Comparison of ENCODE assay signal across 31 cellular contexts in the genomic region with DNA sequence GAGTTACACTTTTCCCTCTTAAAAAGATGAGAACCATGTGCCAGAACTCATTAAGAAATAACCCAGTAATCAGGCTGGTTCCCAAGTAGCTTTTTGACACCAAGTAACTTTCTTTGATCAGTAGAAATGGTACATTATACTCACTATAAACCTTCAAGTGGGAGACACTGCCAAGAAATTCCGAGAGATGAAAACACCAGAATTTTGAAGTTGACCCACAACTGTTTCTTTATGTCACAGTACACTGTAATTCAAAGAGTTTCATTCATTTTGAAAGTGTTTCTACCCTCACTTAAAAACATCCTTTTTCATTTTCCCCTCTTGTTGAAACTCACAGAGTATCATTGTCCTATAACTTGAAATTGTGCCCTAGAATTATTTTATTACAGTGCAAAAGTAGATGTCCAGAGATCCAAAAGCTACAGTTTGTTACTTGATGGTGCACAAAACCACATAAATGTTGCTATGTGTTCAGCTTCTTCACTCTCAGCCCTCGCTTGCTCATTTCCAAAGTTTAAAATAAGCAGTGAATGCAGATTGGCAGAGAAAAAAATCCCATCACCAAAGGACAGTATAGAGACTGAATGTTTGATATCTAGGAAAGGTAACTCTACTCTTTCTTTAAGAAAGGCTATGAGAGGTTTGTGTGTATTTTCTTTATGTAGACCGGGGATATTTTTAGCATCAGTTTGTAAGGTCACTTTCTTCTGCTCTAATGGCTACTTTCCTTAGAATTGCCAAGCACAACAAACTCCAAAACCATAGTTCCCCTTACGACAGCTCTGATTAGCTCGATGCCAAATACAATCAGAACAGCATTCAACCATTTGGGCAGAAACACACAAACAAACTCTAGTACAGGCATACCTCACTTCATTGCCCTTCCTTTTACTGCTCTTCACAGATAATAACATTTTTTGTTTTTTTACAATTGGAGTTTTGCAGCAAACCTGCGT.
A peak's percentile ranks its signal among the peaks of the same experiment; 100 is the strongest.
DNase-seq lines count a peak whose midpoint lies in the region; ATAC-seq and TF ChIP-seq lines count a peak whose summit lies in the region.
"Had no signal": no experiment of that assay in that cellular context is flagged by ENCODE, and none has a peak within 500 bp of the region (broad histone marks: within the 10 kb centered on the region; RNA-seq: fewer than 3 reads in every experiment).

No MANE protein-coding gene starts in this region.

- H3K4me1 ChIP-seq in breast epithelium, result peaks cover 0 to 7% of the 10 kb centered on the region in 2 donors
- H3K4me1 ChIP-seq: uterus had no signal

- no peaks in the 10 kb centered on the region for H3K36me3 Mint-ChIP-seq in MCF 10A (ENCODE audit: insufficient read depth, unreplicated experiment)
- H3K36me3 Mint-ChIP-seq: activated naive CD8-positive, alpha-beta T cell treated with anti-CD3 and anti-CD28 coated beads for 36 hours; memory B cell had no signal

- TF ChIP-seq POLR2A in breast epithelium (IDR thresholded peaks at IDR 0.05), result no peak

- in situ Hi-C loops in astrocyte of the spinal cord (cut with HindIII; ENCODE audit: low sequenced_read_pairs), result no loop called here

- no peak overlapping the region for H3K27ac ChIP-seq in breast epithelium
- H3K27ac ChIP-seq: A549, GM23248, pancreas, skin epidermis, uterus had no signal

- H3K27me3 Mint-ChIP-seq in MCF 10A (ENCODE audit: insufficient read depth, unreplicated experiment), result no peaks in the 10 kb centered on the region

- no peak overlapping the region for H3K4me3 Mint-ChIP-seq in MCF 10A (ENCODE audit: unreplicated experiment)
- H3K4me3 Mint-ChIP-seq: activated CD8-positive, alpha-beta T cell treated with anti-CD3 and anti-CD28 coated beads for 36 hours; activated naive CD8-positive, alpha-beta T cell treated with anti-CD3 and anti-CD28 coated beads for 36 hours; memory B cell had no signal

- POLR2A ChIA-PET in MCF 10A (lab: Yijun Ruan, JAX), result interaction anchor here (0.7 to 4.2 kb wide), 6 partner anchors 11 to 218 kb away, joined by 3 to 37 read pairs (median 14); no protein-coding TSS in a partner anchor

- no peaks in the 10 kb centered on the region for H3K27me3 ChIP-seq in breast epithelium
- H3K27me3 ChIP-seq: pancreas, uterus had no signal

- TF ChIP-seq CTCF in MCF 10A (IDR thresholded peaks at IDR 0.05; ENCODE audit: unreplicated experiment), result no peak
- TF ChIP-seq CTCF in breast epithelium (IDR thresholded peaks at IDR 0.05), result no peak
- TF ChIP-seq CTCF in astrocyte of the spinal cord (IDR thresholded peaks at IDR 0.05; ENCODE audit: low read depth, low read length), result no peak

- intact Hi-C loops in MCF 10A (cut with micrococcal nuclease), result no loop called here
- intact Hi-C loops in breast epithelium (cut with DNase I; ENCODE audit: low total_unique reads), result no loop called here

- DNase-seq in MCF 10A (ENCODE audit: unreplicated experiment) (no peak), breast epithelium (ENCODE audit: low spot score in 2 of 2) (no peak), astrocyte of the spinal cord (ENCODE audit: low read depth, low spot score) (peak; percentile 66), iris pigment epithelial cell (ENCODE audit: low read depth) (peak; percentile 46), superior temporal gyrus (ENCODE audit: extremely low spot score) (peak; percentile 57), NCI-H2227 treated with DMSO at 0.1 percent for 48 hours (lab: John Stamatoyannopoulos, UW) (no peak), NCI-H2196 treated with DMSO at 0.1 percent for 48 hours (lab: John Stamatoyannopoulos, UW; ENCODE audit: unreplicated experiment) (no peak)
- DNase-seq: activated CD8-positive, alpha-beta T cell treated with anti-CD3 and anti-CD28 coated beads for 36 hours; activated gamma-delta T cell; activated naive CD8-positive, alpha-beta T cell treated with anti-CD3 and anti-CD28 coated beads for 36 hours; anterior cingulate cortex; caudate nucleus; DMS79; GDM1; GM23248; hypothalamus; left colon; NCI-H1092 treated with DMSO at 0.1 percent for 48 hours; NCI-H1694 treated with DMSO at 0.1 percent for 48 hours; NCI-H2171; NCI-H526; NK-92 treated with Interleukin-12 subunit alpha and Interleukin-12 subunit beta, amount 100 ng/mL, for 24 hours; pancreas; retina; SHP77; stimulated activated naive CD4-positive, alpha-beta T cell; uterus had no signal

- no peak overlapping the region for H3K4me3 ChIP-seq in breast epithelium
- no peak overlapping the region for H3K4me3 ChIP-seq in astrocyte of the spinal cord (ENCODE audit: low read depth, low read length)
- H3K4me3 ChIP-seq: A549, GM23248, pancreas, skin epidermis, uterus had no signal

- H3K9me3 Mint-ChIP-seq in MCF 10A (ENCODE audit: unreplicated experiment), result no peaks in the 10 kb centered on the region
- H3K9me3 Mint-ChIP-seq: activated CD8-positive, alpha-beta T cell treated with anti-CD3 and anti-CD28 coated beads for 36 hours; activated naive CD8-positive, alpha-beta T cell treated with anti-CD3 and anti-CD28 coated beads for 36 hours; memory B cell had no signal

- peak overlapping the region; percentile 18 for H3K27ac Mint-ChIP-seq in MCF 10A (ENCODE audit: low read depth, unreplicated experiment)
- H3K27ac Mint-ChIP-seq: activated CD8-positive, alpha-beta T cell treated with anti-CD3 and anti-CD28 coated beads for 36 hours; activated naive CD8-positive, alpha-beta T cell treated with anti-CD3 and anti-CD28 coated beads for 36 hours; memory B cell had no signal

- peaks cover 47% of the 10 kb centered on the region for H3K4me1 Mint-ChIP-seq in MCF 10A (ENCODE audit: insufficient read depth, unreplicated experiment)
- H3K4me1 Mint-ChIP-seq: memory B cell had no signal

- H3K36me3 ChIP-seq in breast epithelium, result no peaks in the 10 kb centered on the region
- H3K36me3 ChIP-seq: pancreas, uterus had no signal

- BruUV-seq in MCF 10A (replicated peaks; lab: Mats Ljungman, UMichigan), result no TSS peak

- CTCF ChIA-PET in MCF 10A (lab: Yijun Ruan, JAX), result interaction anchor here (0.6 to 4.7 kb wide), 4 partner anchors 16 to 1220 kb away, joined by 3 to 37 read pairs (median 3); no protein-coding TSS in a partner anchor

- ATAC-seq in GM19463 (IDR thresholded peaks at IDR 0.05; ENCODE audit: unreplicated experiment), result no peak
- ATAC-seq: A549; activated CD8-positive, alpha-beta T cell treated with anti-CD3 and anti-CD28 coated beads for 36 hours; left colon; pancreas had no signal

- no peaks in the 10 kb centered on the region for H3K9me3 ChIP-seq in breast epithelium
- H3K9me3 ChIP-seq: A549, pancreas, uterus had no signal

Comparison
In these comparisons a context has a peak if more than half of its experiments do, and no peak if none do; other contexts are left out.
1. DNase-seq: peak in astrocyte of the spinal cord (single experiment), iris pigment epithelial cell (single experiment) and superior temporal gyrus (single experiment); none in MCF 10A (single experiment), breast epithelium (0 of 2), NCI-H2227 treated with DMSO at 0.1 percent for 48 hours (single experiment) and NCI-H2196 treated with DMSO at 0.1 percent for 48 hours (single experiment).